Comparison of ENCODE assay signal across 10 cellular contexts in the genomic region with DNA sequence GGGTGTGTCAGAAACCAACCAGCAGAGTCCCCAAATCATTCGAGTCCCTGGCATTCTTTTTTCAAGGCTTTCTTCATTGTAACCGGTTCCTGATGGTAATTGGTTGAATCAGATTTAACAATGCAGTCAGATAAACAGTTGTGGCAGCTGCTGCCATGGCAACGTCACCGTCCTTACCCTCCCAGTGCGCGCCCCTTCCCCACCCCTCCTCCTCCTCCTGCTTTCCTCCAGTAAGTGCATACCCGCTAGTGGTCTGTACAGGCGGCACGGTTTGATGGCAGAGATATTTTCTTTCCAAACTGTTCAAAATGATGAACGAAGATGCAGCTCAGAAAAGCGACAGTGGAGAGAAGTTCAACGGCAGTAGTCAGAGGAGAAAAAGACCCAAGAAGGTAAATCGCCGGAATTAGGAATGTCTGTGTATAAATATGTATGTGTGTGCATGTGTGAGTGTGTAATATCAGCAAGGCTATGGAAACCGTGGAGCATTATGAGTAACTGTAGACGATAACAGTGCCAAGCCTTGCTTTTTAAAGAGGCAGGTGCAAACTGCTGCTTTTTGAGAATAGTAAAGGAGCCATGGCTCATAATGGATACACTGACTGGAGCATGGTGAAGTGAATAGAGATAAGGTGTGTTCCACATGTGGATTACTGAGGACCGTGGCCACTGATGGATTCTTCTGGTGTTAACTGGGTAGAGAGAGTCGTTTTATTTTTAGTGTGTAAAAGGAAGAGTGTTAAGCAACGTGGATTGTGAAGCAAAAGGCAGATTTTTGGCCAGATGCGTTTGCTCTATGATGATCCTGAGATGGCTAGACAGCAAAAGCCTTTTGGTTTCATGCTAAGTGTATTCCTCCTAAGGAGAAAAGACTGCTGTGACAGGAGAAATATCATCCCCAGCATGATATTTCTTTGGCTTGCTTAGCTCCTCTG. TPM values are rescaled to one million over a fixed set of nuclear protein-coding genes. Genes with fewer than 3 reads are reported as not detected.
DNase-seq lines count a peak whose midpoint lies in the region; ATAC-seq and TF ChIP-seq lines count a peak whose summit lies in the region.
"Had no signal": no experiment of that assay in that cellular context is flagged by ENCODE, and none has a peak within 500 bp of the region (broad histone marks: within the 10 kb centered on the region; RNA-seq: fewer than 3 reads in every experiment).

Gene ANK2, plus strand, starts transcription at position 233 of the 935 bp plus-strand sequence. Its CDS starts 76 bp downstream, at position 309.

- H3K4me1 ChIP-seq in A673 (ENCODE audit: insufficient read depth, low read length, poor library complexity, severe bottlenecking) (no peaks in the 10 kb centered on the region), ectodermal cell (ENCODE audit: control insufficient read depth, insufficient read depth, low read length) (peaks cover 10% of the 10 kb centered on the region)
- no peaks in the 10 kb centered on the region for H3K4me1 ChIP-seq in CD8-positive, alpha-beta memory T cell (ENCODE audit: insufficient read depth, low read length)

- H3K4me3 ChIP-seq in A673 (ENCODE audit: low read depth, low read length, poor library complexity, severe bottlenecking) = no peak within 1 kb of the TSS
- peak within 1 kb of the TSS; percentile 45 for H3K4me3 ChIP-seq in ectodermal cell (ENCODE audit: insufficient read depth, low read depth, low read length)
- no peak within 1 kb of the TSS for H3K4me3 ChIP-seq in CD8-positive, alpha-beta memory T cell (ENCODE audit: low read length)

- peaks cover 0 to 2% (median 0%) of the 10 kb centered on the region in 5 donors for H3K9me3 Mint-ChIP-seq in CD8-positive, alpha-beta memory T cell

- H3K9me3 ChIP-seq in A673 (ENCODE audit: low read depth, low read length, poor library complexity, severe bottlenecking) (no peaks in the 10 kb centered on the region), ectodermal cell (ENCODE audit: control insufficient read depth, low read length) (no peaks in the 10 kb centered on the region)
- no peaks in the 10 kb centered on the region for H3K9me3 ChIP-seq in CD8-positive, alpha-beta memory T cell (ENCODE audit: low read length)

- intact Hi-C loops in A673 (cut with micrococcal nuclease; ENCODE audit: unreplicated experiment) = no loop called here

- ATAC-seq in GM21367 (IDR thresholded peaks at IDR 0.05; ENCODE audit: unreplicated experiment) = no peak

- H3K27me3 ChIP-seq in A673 (replicated peaks; ENCODE audit: insufficient read depth, low read depth, low read length, poor library complexity) (no peaks in the 10 kb centered on the region), ectodermal cell (ENCODE audit: control insufficient read depth, insufficient read depth, low read length, poor library complexity, severe bottlenecking) (no peaks in the 10 kb centered on the region)
- H3K27me3 ChIP-seq in CD8-positive, alpha-beta memory T cell (ENCODE audit: insufficient read depth, low read length, poor library complexity, severe bottlenecking) = no peaks in the 10 kb centered on the region

- TF ChIP-seq CTCF in A673 (conservative IDR thresholded peaks at IDR 0.05; ENCODE audit: low read depth, low read length) = no peak

- no peak within 1 kb of the TSS for H3K27ac ChIP-seq in A673 (ENCODE audit: low read depth, low read length, poor library complexity, severe bottlenecking)
- peak within 1 kb of the TSS; percentile 41 for H3K27ac ChIP-seq in ectodermal cell (ENCODE audit: insufficient read depth, low read depth, low read length, poor library complexity, severe bottlenecking)
- H3K27ac ChIP-seq in CD8-positive, alpha-beta memory T cell (ENCODE audit: low read depth, low read length) = no peak within 1 kb of the TSS
- H3K27ac ChIP-seq: VCaP had no signal

- DNase-seq in A673 (ENCODE audit: low spot score) = no peak
- DNase-seq in NCI-H2029 treated with DMSO at 0.1 percent for 48 hours (lab: John Stamatoyannopoulos, UW) = peak; percentile 64
- DNase-seq in mesenteric fat pad (ENCODE audit: low spot score) = no peak
- no peak for DNase-seq in MV-4-11 (lab: John Stamatoyannopoulos, UW)
- no peak for DNase-seq in T-helper 1 cell
- no peak for DNase-seq in CD8-positive, alpha-beta memory T cell

- WGBS in ectodermal cell, 2 experiments = 40 to 42% methylated on average over 20 of the region's 20 CpGs

- no peaks in the 10 kb centered on the region for H3K4me1 Mint-ChIP-seq in CD8-positive, alpha-beta memory T cell
- H3K4me1 Mint-ChIP-seq: B cell had no signal

- H3K27me3 Mint-ChIP-seq in CD8-positive, alpha-beta memory T cell = peaks cover 0 to 13% of the 10 kb centered on the region in 2 donors
- H3K27me3 Mint-ChIP-seq: B cell had no signal

- H3K36me3 ChIP-seq in A673 (ENCODE audit: insufficient read depth, low read length, poor library complexity, severe bottlenecking) (no peaks in the 10 kb centered on the region), ectodermal cell (ENCODE audit: control insufficient read depth, insufficient read depth, low read length) (no peaks in the 10 kb centered on the region)
- H3K36me3 ChIP-seq in CD8-positive, alpha-beta memory T cell (ENCODE audit: insufficient read depth, low read length) = no peaks in the 10 kb centered on the region

- CTCF ChIA-PET in A673 (lab: Charles Lee) = no interaction called here
- CTCF ChIA-PET in CD8-positive, alpha-beta memory T cell (lab: Charles Lee) = no interaction called here

- no TSS peak for BruUV-seq in A673 (replicated peaks; lab: Mats Ljungman, UMichigan)

- H3K4me3 Mint-ChIP-seq in CD8-positive, alpha-beta memory T cell = no peak within 1 kb of the TSS
- H3K4me3 Mint-ChIP-seq: B cell had no signal

- no peaks in the 10 kb centered on the region for H3K36me3 Mint-ChIP-seq in CD8-positive, alpha-beta memory T cell

- H3K27ac Mint-ChIP-seq in CD8-positive, alpha-beta memory T cell = no peak within 1 kb of the TSS
- H3K27ac Mint-ChIP-seq: B cell had no signal

- POLR2A ChIA-PET in A673 (lab: Charles Lee; ENCODE audit: low non-redundant PET) = interaction anchor here (0.6 kb wide), 1 partner anchor 12 kb away, joined by 7 read pairs; no protein-coding TSS in a partner anchor
- POLR2A ChIA-PET in CD8-positive, alpha-beta memory T cell (lab: Charles Lee) = no interaction called here

RNA-seq across cellular contexts. Expression of gene ANK2, which starts in this region (rescaled TPM):
- 11.8 and 12.7 TPM in 2 replicates for total RNA-seq in A673 (2021)
- polyA plus RNA-seq in ectodermal cell (2013, experiment 1 of 4) = 64.9 TPM
- polyA plus RNA-seq in ectodermal cell (2013, experiment 2 of 4) = 114 TPM
- 40.2 TPM for polyA plus RNA-seq in ectodermal cell (2013, experiment 3 of 4)
- polyA plus RNA-seq in ectodermal cell (2013, experiment 4 of 4) = 44.3 TPM
- total RNA-seq in mesenteric fat pad = 97.0 TPM
- under 1 TPM; 0.26 to 0.80 TPM for total RNA-seq in CD8-positive, alpha-beta memory T cell
- not detected for polyA plus RNA-seq in CD8-positive, alpha-beta memory T cell
